Comparison of ENCODE assay signal across 19 cellular contexts in genomic region chr3:101925564-101925963, GRCh38.
DNase-seq lines count a peak whose midpoint lies in the region; ATAC-seq and TF ChIP-seq lines count a peak whose summit lies in the region.
"Had no signal": no experiment of that assay in that cellular context is flagged by ENCODE, and none has a peak within 500 bp of the region (broad histone marks: within the 10 kb centered on the region; RNA-seq: fewer than 3 reads in every experiment).

No MANE protein-coding gene starts in this region.

- intact Hi-C loops in aorta (cut with DNase I) = no loop called here

- DNase-seq in activated naive CD4-positive, alpha-beta T cell treated with Interleukin-2 at 50 U/mL for 16 hours = no peak
- DNase-seq in NCI-H460 (ENCODE audit: extremely low read depth, low read depth) (peak; percentile 8), SW 1271 (lab: John Stamatoyannopoulos, UW) (no peak), aorta (no peak)
- no peak for DNase-seq in activated naive CD8-positive, alpha-beta T cell treated with anti-CD3 and anti-CD28 coated beads, Interleukin-2, amount 10 ng/mL, durations not matched to agents 7 days and 5 days
- DNase-seq: activated CD8-positive, alpha-beta memory T cell treated with anti-CD3 and anti-CD28 coated beads for 24 hours; central memory CD4-positive, alpha-beta T cell; DMS 273 treated with DMSO at 0.1 percent for 48 hours; endodermal cell; gastrocnemius medialis; NCI-H524; nucleus accumbens; sigmoid colon had no signal

- no peaks in the 10 kb centered on the region for H3K36me3 ChIP-seq in aorta (ENCODE audit: control insufficient read depth in 1 of 2, insufficient read depth in 2 of 2, low read length in 1 of 2)
- H3K36me3 ChIP-seq: gastrocnemius medialis, sigmoid colon, vagina had no signal

- 64 to 81% methylated on average over 2 of the region's 2 CpGs for WGBS in aorta, 2 donors

- no peaks in the 10 kb centered on the region for H3K9me3 ChIP-seq in aorta (ENCODE audit: control insufficient read depth, low read length)
- H3K9me3 ChIP-seq: gastrocnemius medialis, sigmoid colon, vagina had no signal

- H3K27me3 Mint-ChIP-seq in activated naive CD4-positive, alpha-beta T cell treated with anti-CD3 and anti-CD28 coated beads, Interleukin-2, amount 50 U/mL, for 24 hours = no peaks in the 10 kb centered on the region
- no peaks in the 10 kb centered on the region for H3K27me3 Mint-ChIP-seq in activated naive CD8-positive, alpha-beta T cell treated with anti-CD3 and anti-CD28 coated beads, Interleukin-2, amount 10 ng/mL, durations not matched to agents 7 days and 5 days

- no peak overlapping the region for H3K27ac Mint-ChIP-seq in activated naive CD4-positive, alpha-beta T cell treated with anti-CD3 and anti-CD28 coated beads, Interleukin-2, amount 50 U/mL, for 24 hours
- peak overlapping the region; percentile 67 for H3K27ac Mint-ChIP-seq in activated naive CD8-positive, alpha-beta T cell treated with anti-CD3 and anti-CD28 coated beads, Interleukin-2, amount 10 ng/mL, durations not matched to agents 7 days and 5 days
- H3K27ac Mint-ChIP-seq: endodermal cell; mesothelial cell of epicardium; stimulated activated effector memory CD8-positive, alpha-beta T cell treated with anti-CD3 and anti-CD28 coated beads, Interleukin-12 subunit alpha, Interleukin-12 subunit beta, amount 100 ng/mL, for 72 hours had no signal

- H3K4me1 Mint-ChIP-seq in activated naive CD4-positive, alpha-beta T cell treated with anti-CD3 and anti-CD28 coated beads, Interleukin-2, amount 50 U/mL, for 24 hours = peaks cover 25% of the 10 kb centered on the region
- H3K4me1 Mint-ChIP-seq in activated naive CD8-positive, alpha-beta T cell treated with anti-CD3 and anti-CD28 coated beads, Interleukin-2, amount 10 ng/mL, durations not matched to agents 7 days and 5 days = peaks cover 27% of the 10 kb centered on the region
- H3K4me1 Mint-ChIP-seq: mesothelial cell of epicardium had no signal

- no peak overlapping the region for H3K27ac ChIP-seq in aorta (ENCODE audit: low read depth in 1 of 2, low read length in 2 of 2)
- H3K27ac ChIP-seq: gastrocnemius medialis, sigmoid colon, vagina had no signal

- ATAC-seq in activated naive CD8-positive, alpha-beta T cell treated with anti-CD3 and anti-CD28 coated beads, Interleukin-2, amount 10 ng/mL, durations not matched to agents 7 days and 5 days (ENCODE audit: low read depth) = no peak
- no peak for ATAC-seq in SK-N-SH treated with all-trans-retinoic acid at 6 μM for 48 hours
- ATAC-seq in aorta (ENCODE audit: low FRiP score) = no peak
- no peak for ATAC-seq in HG03565 (IDR thresholded peaks at IDR 0.05; ENCODE audit: unreplicated experiment)
- ATAC-seq: gastrocnemius medialis; stimulated activated effector memory CD8-positive, alpha-beta T cell treated with anti-CD3 and anti-CD28 coated beads, Interleukin-12 subunit alpha, Interleukin-12 subunit beta, amount 100 ng/mL, for 72 hours had no signal

- no peak overlapping the region for H3K4me3 ChIP-seq in aorta (ENCODE audit: low read length in 2 of 2)
- H3K4me3 ChIP-seq: gastrocnemius medialis, sigmoid colon, vagina had no signal

- POLR2A ChIA-PET in activated naive CD8-positive, alpha-beta T cell treated with anti-CD3 and anti-CD28 coated beads, Interleukin-2, amount 10 ng/mL, durations not matched to agents 7 days and 5 days (lab: Charles Lee) = no interaction called here

- H3K9me3 Mint-ChIP-seq in activated naive CD4-positive, alpha-beta T cell treated with anti-CD3 and anti-CD28 coated beads, Interleukin-2, amount 50 U/mL, for 24 hours = no peaks in the 10 kb centered on the region
- H3K9me3 Mint-ChIP-seq in activated naive CD8-positive, alpha-beta T cell treated with anti-CD3 and anti-CD28 coated beads, Interleukin-2, amount 10 ng/mL, durations not matched to agents 7 days and 5 days = peaks cover 19% of the 10 kb centered on the region
- H3K9me3 Mint-ChIP-seq: endodermal cell had no signal

- H3K36me3 Mint-ChIP-seq in activated naive CD4-positive, alpha-beta T cell treated with anti-CD3 and anti-CD28 coated beads, Interleukin-2, amount 50 U/mL, for 24 hours = no peaks in the 10 kb centered on the region
- H3K36me3 Mint-ChIP-seq in activated naive CD8-positive, alpha-beta T cell treated with anti-CD3 and anti-CD28 coated beads, Interleukin-2, amount 10 ng/mL, durations not matched to agents 7 days and 5 days = peaks cover 22% of the 10 kb centered on the region
- H3K36me3 Mint-ChIP-seq: mesothelial cell of epicardium; stimulated activated effector memory CD8-positive, alpha-beta T cell treated with anti-CD3 and anti-CD28 coated beads, Interleukin-12 subunit alpha, Interleukin-12 subunit beta, amount 100 ng/mL, for 72 hours had no signal

- H3K4me3 Mint-ChIP-seq in activated naive CD4-positive, alpha-beta T cell treated with anti-CD3 and anti-CD28 coated beads, Interleukin-2, amount 50 U/mL, for 24 hours = peak overlapping the region; percentile 8
- no peak overlapping the region for H3K4me3 Mint-ChIP-seq in activated naive CD8-positive, alpha-beta T cell treated with anti-CD3 and anti-CD28 coated beads, Interleukin-2, amount 10 ng/mL, durations not matched to agents 7 days and 5 days
- H3K4me3 Mint-ChIP-seq: endodermal cell; mesothelial cell of epicardium; stimulated activated effector memory CD8-positive, alpha-beta T cell treated with anti-CD3 and anti-CD28 coated beads, Interleukin-12 subunit alpha, Interleukin-12 subunit beta, amount 100 ng/mL, for 72 hours had no signal

- H3K27me3 ChIP-seq in aorta (ENCODE audit: control insufficient read depth in 1 of 2, insufficient read depth in 2 of 2, low read length in 1 of 2) = no peaks in the 10 kb centered on the region
- H3K27me3 ChIP-seq: gastrocnemius medialis, sigmoid colon, vagina had no signal

- H3K4me1 ChIP-seq in aorta (ENCODE audit: control insufficient read depth in 1 of 2, insufficient read depth in 2 of 2, low read length in 2 of 2) = no peaks in the 10 kb centered on the region
- H3K4me1 ChIP-seq: gastrocnemius medialis, sigmoid colon, vagina had no signal

TF ChIP-seq in SK-N-SH treated with all-trans-retinoic acid at 6 μM for 48 hours, 23 proteins besides CTCF, POLR2A, EP300 and RAD21 (continues in another document):
- no peak for TF ChIP-seq ARNTL (CRISPR knock-in tag; IDR thresholded peaks at IDR 0.05; ENCODE audit: borderline replicate concordance, low read depth)
- TF ChIP-seq PPARA (CRISPR knock-in tag; IDR thresholded peaks at IDR 0.05; ENCODE audit: borderline replicate concordance) = no peak
- TF ChIP-seq TSHZ2 (CRISPR knock-in tag; IDR thresholded peaks at IDR 0.05) = no peak
- TF ChIP-seq ESRRG (CRISPR knock-in tag; IDR thresholded peaks at IDR 0.05) = no peak
- TF ChIP-seq CREB5 (CRISPR knock-in tag; IDR thresholded peaks at IDR 0.05; ENCODE audit: low read depth) = no peak
- TF ChIP-seq PATZ1 (CRISPR knock-in tag; IDR thresholded peaks at IDR 0.05; ENCODE audit: borderline replicate concordance) = no peak
- no peak for TF ChIP-seq TOX (CRISPR knock-in tag; IDR thresholded peaks at IDR 0.05; ENCODE audit: borderline replicate concordance)
- TF ChIP-seq ZNF8 (CRISPR knock-in tag; IDR thresholded peaks at IDR 0.05) = no peak
- TF ChIP-seq ISL1 (CRISPR knock-in tag; IDR thresholded peaks at IDR 0.05) = no peak
- TF ChIP-seq GLIS3 (CRISPR knock-in tag; IDR thresholded peaks at IDR 0.05) = no peak
